ENCODE assay signal across 12 cellular contexts in genomic region chr3:123535580-123535979, GRCh38.
DNase-seq lines count a peak whose midpoint lies in the region; ATAC-seq and TF ChIP-seq lines count a peak whose summit lies in the region.
"Had no signal": no experiment of that assay in that cellular context is flagged by ENCODE, and none has a peak within 500 bp of the region (broad histone marks: within the 10 kb centered on the region; RNA-seq: fewer than 3 reads in every experiment).

No MANE protein-coding gene starts in this region.

- TF ChIP-seq CTCF in brain microvascular endothelial cell (IDR thresholded peaks at IDR 0.05; ENCODE audit: low read depth, low read length, missing control alignments) (no peak), GM10266 (IDR thresholded peaks at IDR 0.05; ENCODE audit: control insufficient read depth, insufficient read depth, low read depth, missing control alignments) (no peak)

- H3K27me3 ChIP-seq in brain microvascular endothelial cell (replicated peaks): no peaks in the 10 kb centered on the region

- DNase-seq in ACHN (peak; percentile 12), HS-5 (ENCODE audit: low read depth) (peak; percentile 49), brain microvascular endothelial cell (peak; percentile 70), hepatic stellate cell (ENCODE audit: low spot score) (peak; percentile 31), GM10266 (ENCODE audit: extremely low spot score) (no peak), NCI-H446 (lab: John Stamatoyannopoulos, UW) (no peak)
- DNase-seq: activated CD4-positive, alpha-beta memory T cell treated with anti-CD3 and anti-CD28 coated beads for 36 hours; amygdala; NCI-H2081 treated with DMSO at 0.1 percent for 48 hours; NK-92 treated with Interleukin-12 subunit alpha and Interleukin-12 subunit beta, amount 100 ng/mL, for 24 hours had no signal

- no peaks in the 10 kb centered on the region for H3K36me3 ChIP-seq in brain microvascular endothelial cell (replicated peaks)

- in situ Hi-C loops in ACHN (cut with HindIII; ENCODE audit: low pct_ligation_motif_present, low pct_unique_long_range_greater_than_20kb, low sequenced_read_pairs): no loop called here
- in situ Hi-C loops in brain microvascular endothelial cell (cut with HindIII; ENCODE audit: low pct_ligation_motif_present, low sequenced_read_pairs): no loop called here

- no peak overlapping the region for H3K27ac ChIP-seq in brain microvascular endothelial cell

- ATAC-seq in GM18519 (IDR thresholded peaks at IDR 0.05; ENCODE audit: low FRiP score, unreplicated experiment) (no peak), HG03025 (IDR thresholded peaks at IDR 0.05; ENCODE audit: low FRiP score, unreplicated experiment) (no peak)

- no peak overlapping the region for H3K4me3 ChIP-seq in brain microvascular endothelial cell (ENCODE audit: low read depth, low read length)

Comparison
In these comparisons a context has a peak if more than half of its experiments do, and no peak if none do; other contexts are left out.
1. DNase-seq: peak in ACHN (single experiment), HS-5 (single experiment), brain microvascular endothelial cell (single experiment) and hepatic stellate cell (single experiment); none in GM10266 (single experiment) and NCI-H446 (0 of 2).